ENCODE assay signal across 1 cellular context in the genomic region with DNA sequence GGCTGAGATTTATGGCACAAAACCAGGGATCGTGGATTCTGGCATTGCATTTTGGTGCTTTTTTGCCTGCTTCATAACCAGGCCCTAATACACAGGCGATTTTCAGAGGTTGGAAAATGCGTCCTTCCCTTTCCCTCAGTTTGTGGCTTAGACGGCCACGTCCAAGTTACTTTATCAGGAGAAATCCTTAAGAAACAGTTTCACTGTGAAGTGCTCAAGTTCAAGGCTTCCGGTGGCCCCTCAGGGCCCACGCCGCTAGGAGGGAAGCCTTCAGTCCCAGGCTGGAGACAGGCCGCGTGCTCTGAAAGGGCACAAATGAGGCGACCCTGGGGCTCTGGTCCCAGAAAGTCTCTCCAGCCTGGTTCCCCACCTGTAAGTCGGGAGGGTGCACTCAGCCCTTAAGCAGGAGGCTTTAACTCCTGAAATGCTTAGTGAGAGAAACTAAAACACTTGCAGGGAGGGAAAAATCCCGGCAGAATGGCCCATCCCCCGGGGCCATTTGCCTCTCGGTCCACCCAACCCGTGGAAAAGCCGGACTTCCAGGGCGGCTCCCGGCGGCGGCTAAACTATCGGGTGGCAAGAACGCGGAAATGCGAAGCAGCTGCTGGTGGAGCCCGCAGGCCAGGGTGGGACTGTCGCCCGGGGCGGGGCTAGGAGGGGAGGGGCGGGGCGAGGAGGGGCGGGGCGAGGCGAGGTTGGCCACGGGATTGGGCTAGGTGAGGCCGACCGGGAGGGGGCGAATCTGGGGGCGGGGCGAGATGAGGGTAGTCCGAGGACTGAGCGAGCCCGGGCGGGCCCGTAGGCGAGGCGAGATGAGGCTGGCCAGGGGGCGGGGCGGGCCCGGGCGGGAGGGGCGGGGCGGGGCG.
TF ChIP-seq lines count a peak whose summit lies in the region.

No MANE protein-coding gene starts in this region.

TF ChIP-seq in HepG2, 621 proteins besides CTCF, POLR2A, EP300 and RAD21 (continued from another document and continues in another):
- no peak for TF ChIP-seq ZNF562 (CRISPR knock-in tag; IDR thresholded peaks at IDR 0.05; ENCODE audit: borderline replicate concordance)
- TF ChIP-seq, protein P1, sequence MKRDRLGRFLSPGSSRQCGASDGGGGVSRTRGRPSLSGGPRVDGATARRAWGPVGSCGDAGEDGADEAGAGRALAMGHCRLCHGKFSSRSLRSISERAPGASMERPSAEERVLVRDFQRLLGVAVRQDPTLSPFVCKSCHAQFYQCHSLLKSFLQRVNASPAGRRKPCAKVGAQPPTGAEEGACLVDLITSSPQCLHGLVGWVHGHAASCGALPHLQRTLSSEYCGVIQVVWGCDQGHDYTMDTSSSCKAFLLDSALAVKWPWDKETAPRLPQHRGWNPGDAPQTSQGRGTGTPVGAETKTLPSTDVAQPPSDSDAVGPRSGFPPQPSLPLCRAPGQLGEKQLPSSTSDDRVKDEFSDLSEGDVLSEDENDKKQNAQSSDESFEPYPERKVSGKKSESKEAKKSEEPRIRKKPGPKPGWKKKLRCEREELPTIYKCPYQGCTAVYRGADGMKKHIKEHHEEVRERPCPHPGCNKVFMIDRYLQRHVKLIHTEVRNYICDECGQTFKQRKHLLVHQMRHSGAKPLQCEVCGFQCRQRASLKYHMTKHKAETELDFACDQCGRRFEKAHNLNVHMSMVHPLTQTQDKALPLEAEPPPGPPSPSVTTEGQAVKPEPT (CRISPR knock-in tag; IDR thresholded peaks at IDR 0.05; ENCODE audit: low read depth): 0 out of 2 replicates have a peak, but pooled peaks have one; percentile 52
- no peak for TF ChIP-seq NR3C1 (CRISPR knock-in tag; IDR thresholded peaks at IDR 0.05)
- no peak for TF ChIP-seq NCOA5 (CRISPR knock-in tag; IDR thresholded peaks at IDR 0.05)
- no peak for TF ChIP-seq TCF7L2 (IDR thresholded peaks at IDR 0.05; ENCODE audit: low read depth, low read length)
- TF ChIP-seq NFE2L1 (CRISPR knock-in tag; IDR thresholded peaks at IDR 0.05; ENCODE audit: borderline replicate concordance): no peak
- TF ChIP-seq KAT7 (CRISPR knock-in tag; IDR thresholded peaks at IDR 0.05; ENCODE audit: borderline replicate concordance): no peak
- TF ChIP-seq THAP11 (CRISPR knock-in tag; IDR thresholded peaks at IDR 0.05): no peak; the same call in 1 of the 2 replicates
- TF ChIP-seq ZSCAN25 (CRISPR knock-in tag; IDR thresholded peaks at IDR 0.05): no peak
- TF ChIP-seq ZNF468 (CRISPR knock-in tag; IDR thresholded peaks at IDR 0.05): no peak
- TF ChIP-seq HNRNPLL (IDR thresholded peaks at IDR 0.05; ENCODE audit: low read depth, low read length, poor library complexity, severe bottlenecking): no peak
- no peak for TF ChIP-seq NR2F1 (CRISPR knock-in tag; IDR thresholded peaks at IDR 0.05)
- TF ChIP-seq CEBPB (IDR thresholded peaks at IDR 0.05; ENCODE audit: borderline replicate concordance, low read depth, low read length): no peak
- TF ChIP-seq, protein P2, sequence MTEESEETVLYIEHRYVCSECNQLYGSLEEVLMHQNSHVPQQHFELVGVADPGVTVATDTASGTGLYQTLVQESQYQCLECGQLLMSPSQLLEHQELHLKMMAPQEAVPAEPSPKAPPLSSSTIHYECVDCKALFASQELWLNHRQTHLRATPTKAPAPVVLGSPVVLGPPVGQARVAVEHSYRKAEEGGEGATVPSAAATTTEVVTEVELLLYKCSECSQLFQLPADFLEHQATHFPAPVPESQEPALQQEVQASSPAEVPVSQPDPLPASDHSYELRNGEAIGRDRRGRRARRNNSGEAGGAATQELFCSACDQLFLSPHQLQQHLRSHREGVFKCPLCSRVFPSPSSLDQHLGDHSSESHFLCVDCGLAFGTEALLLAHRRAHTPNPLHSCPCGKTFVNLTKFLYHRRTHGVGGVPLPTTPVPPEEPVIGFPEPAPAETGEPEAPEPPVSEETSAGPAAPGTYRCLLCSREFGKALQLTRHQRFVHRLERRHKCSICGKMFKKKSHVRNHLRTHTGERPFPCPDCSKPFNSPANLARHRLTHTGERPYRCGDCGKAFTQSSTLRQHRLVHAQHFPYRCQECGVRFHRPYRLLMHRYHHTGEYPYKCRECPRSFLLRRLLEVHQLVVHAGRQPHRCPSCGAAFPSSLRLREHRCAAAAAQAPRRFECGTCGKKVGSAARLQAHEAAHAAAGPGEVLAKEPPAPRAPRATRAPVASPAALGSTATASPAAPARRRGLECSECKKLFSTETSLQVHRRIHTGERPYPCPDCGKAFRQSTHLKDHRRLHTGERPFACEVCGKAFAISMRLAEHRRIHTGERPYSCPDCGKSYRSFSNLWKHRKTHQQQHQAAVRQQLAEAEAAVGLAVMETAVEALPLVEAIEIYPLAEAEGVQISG (CRISPR knock-in tag; IDR thresholded peaks at IDR 0.05): peak; percentile 8; the same call in 1 of the 2 replicates
- TF ChIP-seq, protein P3, sequence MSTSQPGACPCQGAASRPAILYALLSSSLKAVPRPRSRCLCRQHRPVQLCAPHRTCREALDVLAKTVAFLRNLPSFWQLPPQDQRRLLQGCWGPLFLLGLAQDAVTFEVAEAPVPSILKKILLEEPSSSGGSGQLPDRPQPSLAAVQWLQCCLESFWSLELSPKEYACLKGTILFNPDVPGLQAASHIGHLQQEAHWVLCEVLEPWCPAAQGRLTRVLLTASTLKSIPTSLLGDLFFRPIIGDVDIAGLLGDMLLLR (CRISPR knock-in tag; IDR thresholded peaks at IDR 0.05): no peak
- TF ChIP-seq HOXA5 (CRISPR knock-in tag; IDR thresholded peaks at IDR 0.05): no peak
- TF ChIP-seq CBX5 (CRISPR knock-in tag; IDR thresholded peaks at IDR 0.05; ENCODE audit: borderline replicate concordance): no peak
- TF ChIP-seq ZSCAN22 (CRISPR knock-in tag; IDR thresholded peaks at IDR 0.05): no peak
- no peak for TF ChIP-seq ZNF235 (CRISPR knock-in tag; IDR thresholded peaks at IDR 0.05; ENCODE audit: borderline replicate concordance)
- no peak for TF ChIP-seq THYN1 (CRISPR knock-in tag; IDR thresholded peaks at IDR 0.05; ENCODE audit: borderline replicate concordance, low read depth)
- no peak for TF ChIP-seq ZFP36 (IDR thresholded peaks at IDR 0.05; ENCODE audit: borderline replicate concordance, low read depth, low read length, partially characterized antibody)
- TF ChIP-seq EZH2 (conservative IDR thresholded peaks at IDR 0.05; ENCODE audit: low read depth, low read length): no peak
- TF ChIP-seq ZNF747 (CRISPR knock-in tag; IDR thresholded peaks at IDR 0.05; ENCODE audit: borderline replicate concordance): no peak
- TF ChIP-seq, protein P4, sequence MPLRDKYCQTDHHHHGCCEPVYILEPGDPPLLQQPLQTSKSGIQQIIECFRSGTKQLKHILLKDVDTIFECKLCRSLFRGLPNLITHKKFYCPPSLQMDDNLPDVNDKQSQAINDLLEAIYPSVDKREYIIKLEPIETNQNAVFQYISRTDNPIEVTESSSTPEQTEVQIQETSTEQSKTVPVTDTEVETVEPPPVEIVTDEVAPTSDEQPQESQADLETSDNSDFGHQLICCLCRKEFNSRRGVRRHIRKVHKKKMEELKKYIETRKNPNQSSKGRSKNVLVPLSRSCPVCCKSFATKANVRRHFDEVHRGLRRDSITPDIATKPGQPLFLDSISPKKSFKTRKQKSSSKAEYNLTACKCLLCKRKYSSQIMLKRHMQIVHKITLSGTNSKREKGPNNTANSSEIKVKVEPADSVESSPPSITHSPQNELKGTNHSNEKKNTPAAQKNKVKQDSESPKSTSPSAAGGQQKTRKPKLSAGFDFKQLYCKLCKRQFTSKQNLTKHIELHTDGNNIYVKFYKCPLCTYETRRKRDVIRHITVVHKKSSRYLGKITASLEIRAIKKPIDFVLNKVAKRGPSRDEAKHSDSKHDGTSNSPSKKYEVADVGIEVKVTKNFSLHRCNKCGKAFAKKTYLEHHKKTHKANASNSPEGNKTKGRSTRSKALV (CRISPR knock-in tag; IDR thresholded peaks at IDR 0.05): no peak
- TF ChIP-seq TBL1XR1 (IDR thresholded peaks at IDR 0.05; ENCODE audit: borderline replicate concordance, low read length, partially characterized antibody): no peak
- TF ChIP-seq, protein P5, sequence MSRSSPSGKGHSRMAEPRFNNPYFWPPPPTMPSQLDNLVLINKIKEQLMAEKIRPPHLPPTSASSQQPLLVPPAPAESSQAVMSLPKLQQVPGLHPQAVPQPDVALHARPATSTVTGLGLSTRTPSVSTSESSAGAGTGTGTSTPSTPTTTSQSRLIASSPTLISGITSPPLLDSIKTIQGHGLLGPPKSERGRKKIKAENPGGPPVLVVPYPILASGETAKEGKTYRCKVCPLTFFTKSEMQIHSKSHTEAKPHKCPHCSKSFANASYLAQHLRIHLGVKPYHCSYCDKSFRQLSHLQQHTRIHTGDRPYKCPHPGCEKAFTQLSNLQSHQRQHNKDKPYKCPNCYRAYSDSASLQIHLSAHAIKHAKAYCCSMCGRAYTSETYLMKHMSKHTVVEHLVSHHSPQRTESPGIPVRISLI (CRISPR knock-in tag; IDR thresholded peaks at IDR 0.05; ENCODE audit: borderline replicate concordance): no peak
- no peak for TF ChIP-seq ZNF10 (CRISPR knock-in tag; IDR thresholded peaks at IDR 0.05; ENCODE audit: borderline replicate concordance, low read depth)
- no peak for TF ChIP-seq ATAD3A (CRISPR knock-in tag; IDR thresholded peaks at IDR 0.05)
- TF ChIP-seq ATRX (CRISPR knock-in tag; IDR thresholded peaks at IDR 0.05; ENCODE audit: borderline replicate concordance): no peak
- TF ChIP-seq MBD4 (IDR thresholded peaks at IDR 0.05; ENCODE audit: borderline replicate concordance, low read length): no peak
- TF ChIP-seq, protein P6, sequence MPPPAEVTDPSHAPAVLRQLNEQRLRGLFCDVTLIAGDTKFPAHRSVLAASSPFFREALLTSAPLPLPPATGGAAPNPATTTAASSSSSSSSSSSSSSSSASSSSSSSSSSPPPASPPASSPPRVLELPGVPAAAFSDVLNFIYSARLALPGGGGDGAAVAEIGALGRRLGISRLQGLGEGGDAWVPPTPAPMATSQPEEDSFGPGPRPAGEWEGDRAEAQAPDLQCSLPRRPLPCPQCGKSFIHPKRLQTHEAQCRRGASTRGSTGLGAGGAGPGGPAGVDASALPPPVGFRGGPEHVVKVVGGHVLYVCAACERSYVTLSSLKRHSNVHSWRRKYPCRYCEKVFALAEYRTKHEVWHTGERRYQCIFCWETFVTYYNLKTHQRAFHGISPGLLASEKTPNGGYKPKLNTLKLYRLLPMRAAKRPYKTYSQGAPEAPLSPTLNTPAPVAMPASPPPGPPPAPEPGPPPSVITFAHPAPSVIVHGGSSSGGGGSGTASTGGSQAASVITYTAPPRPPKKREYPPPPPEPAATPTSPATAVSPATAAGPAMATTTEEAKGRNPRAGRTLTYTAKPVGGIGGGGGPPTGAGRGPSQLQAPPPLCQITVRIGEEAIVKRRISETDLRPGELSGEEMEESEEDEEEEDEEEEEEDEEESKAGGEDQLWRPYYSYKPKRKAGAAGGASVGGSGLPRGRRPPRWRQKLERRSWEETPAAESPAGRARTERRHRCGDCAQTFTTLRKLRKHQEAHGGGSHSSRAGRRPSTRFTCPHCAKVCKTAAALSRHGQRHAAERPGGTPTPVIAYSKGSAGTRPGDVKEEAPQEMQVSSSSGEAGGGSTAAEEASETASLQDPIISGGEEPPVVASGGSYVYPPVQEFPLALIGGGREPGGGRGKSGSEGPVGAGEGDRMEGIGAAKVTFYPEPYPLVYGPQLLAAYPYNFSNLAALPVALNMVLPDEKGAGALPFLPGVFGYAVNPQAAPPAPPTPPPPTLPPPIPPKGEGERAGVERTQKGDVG (CRISPR knock-in tag; IDR thresholded peaks at IDR 0.05; ENCODE audit: borderline replicate concordance): no peak
- no peak for TF ChIP-seq IKZF4 (CRISPR knock-in tag; IDR thresholded peaks at IDR 0.05; ENCODE audit: borderline replicate concordance, low read depth, not compliant biosample characterization)
- no peak for TF ChIP-seq ATF7-NPFF (CRISPR knock-in tag; IDR thresholded peaks at IDR 0.05; ENCODE audit: low read depth)
- no peak for TF ChIP-seq ZNF543 (CRISPR knock-in tag; IDR thresholded peaks at IDR 0.05)
- TF ChIP-seq SIN3B (IDR thresholded peaks at IDR 0.05; ENCODE audit: low read length): no peak
- TF ChIP-seq, protein P7, sequence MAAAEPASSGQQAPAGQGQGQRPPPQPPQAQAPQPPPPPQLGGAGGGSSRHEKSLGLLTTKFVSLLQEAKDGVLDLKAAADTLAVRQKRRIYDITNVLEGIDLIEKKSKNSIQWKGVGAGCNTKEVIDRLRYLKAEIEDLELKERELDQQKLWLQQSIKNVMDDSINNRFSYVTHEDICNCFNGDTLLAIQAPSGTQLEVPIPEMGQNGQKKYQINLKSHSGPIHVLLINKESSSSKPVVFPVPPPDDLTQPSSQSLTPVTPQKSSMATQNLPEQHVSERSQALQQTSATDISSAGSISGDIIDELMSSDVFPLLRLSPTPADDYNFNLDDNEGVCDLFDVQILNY (CRISPR knock-in tag; conservative IDR thresholded peaks at IDR 0.05): no peak
- TF ChIP-seq MYNN (CRISPR knock-in tag; IDR thresholded peaks at IDR 0.05; ENCODE audit: low read depth): peak; percentile 85; the same call in 1 of the 2 replicates
- TF ChIP-seq, protein P8, sequence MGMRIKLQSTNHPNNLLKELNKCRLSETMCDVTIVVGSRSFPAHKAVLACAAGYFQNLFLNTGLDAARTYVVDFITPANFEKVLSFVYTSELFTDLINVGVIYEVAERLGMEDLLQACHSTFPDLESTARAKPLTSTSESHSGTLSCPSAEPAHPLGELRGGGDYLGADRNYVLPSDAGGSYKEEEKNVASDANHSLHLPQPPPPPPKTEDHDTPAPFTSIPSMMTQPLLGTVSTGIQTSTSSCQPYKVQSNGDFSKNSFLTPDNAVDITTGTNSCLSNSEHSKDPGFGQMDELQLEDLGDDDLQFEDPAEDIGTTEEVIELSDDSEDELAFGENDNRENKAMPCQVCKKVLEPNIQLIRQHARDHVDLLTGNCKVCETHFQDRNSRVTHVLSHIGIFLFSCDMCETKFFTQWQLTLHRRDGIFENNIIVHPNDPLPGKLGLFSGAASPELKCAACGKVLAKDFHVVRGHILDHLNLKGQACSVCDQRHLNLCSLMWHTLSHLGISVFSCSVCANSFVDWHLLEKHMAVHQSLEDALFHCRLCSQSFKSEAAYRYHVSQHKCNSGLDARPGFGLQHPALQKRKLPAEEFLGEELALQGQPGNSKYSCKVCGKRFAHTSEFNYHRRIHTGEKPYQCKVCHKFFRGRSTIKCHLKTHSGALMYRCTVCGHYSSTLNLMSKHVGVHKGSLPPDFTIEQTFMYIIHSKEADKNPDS (CRISPR knock-in tag; IDR thresholded peaks at IDR 0.05): no peak
- TF ChIP-seq TBP (CRISPR knock-in tag; IDR thresholded peaks at IDR 0.05): no peak
